In the genomic region with DNA sequence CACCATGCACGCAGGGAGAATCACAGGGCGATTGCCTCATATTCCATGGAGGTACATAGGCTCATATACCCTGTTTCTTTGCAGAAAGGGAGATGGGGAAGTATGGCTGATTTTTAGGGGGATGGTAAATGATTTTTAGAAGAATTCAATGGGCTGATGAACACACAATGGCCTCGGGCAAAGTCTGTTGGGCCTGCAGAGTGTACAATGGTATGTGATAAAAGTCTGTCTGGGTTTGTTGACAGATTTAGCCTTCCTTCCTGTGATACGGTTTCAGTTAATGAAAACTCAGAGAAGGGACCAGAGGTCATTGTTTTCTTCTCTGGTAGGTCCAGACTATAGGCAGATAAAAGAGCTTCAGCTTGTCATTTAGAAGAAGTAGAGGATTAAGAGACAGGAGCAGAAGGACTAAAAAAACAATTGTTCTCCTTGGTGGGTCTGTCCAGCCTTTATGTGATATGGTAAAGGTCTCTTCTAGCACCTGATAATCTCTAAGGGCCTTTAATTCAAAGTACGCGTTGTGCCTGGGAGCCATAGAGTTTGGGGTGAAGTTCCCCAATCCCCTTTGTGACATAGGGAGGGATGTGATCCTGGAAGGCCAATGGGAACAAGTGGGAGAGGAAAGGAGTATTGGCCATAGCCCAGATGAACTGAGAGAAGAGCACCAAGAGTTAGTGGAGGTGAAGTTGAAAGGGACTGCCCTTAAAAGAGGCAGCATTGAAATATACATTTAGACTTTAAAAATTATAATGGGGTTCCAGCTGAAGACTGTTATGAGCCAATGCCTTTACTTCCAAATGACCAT, we compare ENCODE assay signal across 1 cellular context.
TF ChIP-seq lines count a peak whose summit lies in the region.

No MANE protein-coding gene starts in this region.

TF ChIP-seq in HepG2, 621 proteins besides CTCF, POLR2A, EP300 and RAD21 (continued from another document and continues in another):
- TF ChIP-seq PRPF4 (IDR thresholded peaks at IDR 0.05; ENCODE audit: low read depth, low read length, poor library complexity, severe bottlenecking) (no peak), SPEN (CRISPR knock-in tag; IDR thresholded peaks at IDR 0.05; ENCODE audit: low read depth) (no peak), PHF21A (CRISPR knock-in tag; IDR thresholded peaks at IDR 0.05) (peak; percentile 45; the same call in 1 of the 2 replicates), IRF2 (CRISPR knock-in tag; IDR thresholded peaks at IDR 0.05) (no peak; the same call in none of the 2 replicates), ZNF552 (CRISPR knock-in tag; IDR thresholded peaks at IDR 0.05; ENCODE audit: borderline replicate concordance) (no peak), ZNF724P (CRISPR knock-in tag; IDR thresholded peaks at IDR 0.05; ENCODE audit: borderline replicate concordance) (no peak; the same call in 1 of the 2 replicates), SMYD3 (CRISPR knock-in tag; IDR thresholded peaks at IDR 0.05) (peak; percentile 61; the same call in 1 of the 2 replicates), GTF3A (CRISPR knock-in tag; conservative IDR thresholded peaks at IDR 0.05) (no peak), HHEX (CRISPR knock-in tag; IDR thresholded peaks at IDR 0.05) (no peak; the same call in 1 of the 2 replicates), JUND (CRISPR knock-in tag; IDR thresholded peaks at IDR 0.05) (no peak), TOPORS (CRISPR knock-in tag; IDR thresholded peaks at IDR 0.05) (peak; percentile 43; the same call in 1 of the 2 replicates), GPN1 (CRISPR knock-in tag; IDR thresholded peaks at IDR 0.05; ENCODE audit: borderline replicate concordance) (no peak), ZNF761 (CRISPR knock-in tag; conservative IDR thresholded peaks at IDR 0.05) (peak; percentile 84; the same call in 1 of the 2 replicates), SRSF4 (IDR thresholded peaks at IDR 0.05; ENCODE audit: low read depth, low read length, poor library complexity, severe bottlenecking) (no peak), MAFF (IDR thresholded peaks at IDR 0.05; ENCODE audit: low read depth, low read length) (no peak), SCMH1 (CRISPR knock-in tag; IDR thresholded peaks at IDR 0.05; ENCODE audit: borderline replicate concordance) (no peak), ZNF235 (CRISPR knock-in tag; IDR thresholded peaks at IDR 0.05; ENCODE audit: borderline replicate concordance) (no peak), ZBTB33 (CRISPR knock-in tag; IDR thresholded peaks at IDR 0.05) (no peak), PHF20 (CRISPR knock-in tag; IDR thresholded peaks at IDR 0.05) (no peak), RXRA (CRISPR knock-in tag; IDR thresholded peaks at IDR 0.05) (no peak), NFE2 (CRISPR knock-in tag; IDR thresholded peaks at IDR 0.05) (no peak), HIC2 (CRISPR knock-in tag; IDR thresholded peaks at IDR 0.05; ENCODE audit: low read depth) (no peak), ZSCAN12 (CRISPR knock-in tag; IDR thresholded peaks at IDR 0.05) (no peak), ATF1 (CRISPR knock-in tag; IDR thresholded peaks at IDR 0.05) (peak; percentile 75)
- TF ChIP-seq, protein P1, sequence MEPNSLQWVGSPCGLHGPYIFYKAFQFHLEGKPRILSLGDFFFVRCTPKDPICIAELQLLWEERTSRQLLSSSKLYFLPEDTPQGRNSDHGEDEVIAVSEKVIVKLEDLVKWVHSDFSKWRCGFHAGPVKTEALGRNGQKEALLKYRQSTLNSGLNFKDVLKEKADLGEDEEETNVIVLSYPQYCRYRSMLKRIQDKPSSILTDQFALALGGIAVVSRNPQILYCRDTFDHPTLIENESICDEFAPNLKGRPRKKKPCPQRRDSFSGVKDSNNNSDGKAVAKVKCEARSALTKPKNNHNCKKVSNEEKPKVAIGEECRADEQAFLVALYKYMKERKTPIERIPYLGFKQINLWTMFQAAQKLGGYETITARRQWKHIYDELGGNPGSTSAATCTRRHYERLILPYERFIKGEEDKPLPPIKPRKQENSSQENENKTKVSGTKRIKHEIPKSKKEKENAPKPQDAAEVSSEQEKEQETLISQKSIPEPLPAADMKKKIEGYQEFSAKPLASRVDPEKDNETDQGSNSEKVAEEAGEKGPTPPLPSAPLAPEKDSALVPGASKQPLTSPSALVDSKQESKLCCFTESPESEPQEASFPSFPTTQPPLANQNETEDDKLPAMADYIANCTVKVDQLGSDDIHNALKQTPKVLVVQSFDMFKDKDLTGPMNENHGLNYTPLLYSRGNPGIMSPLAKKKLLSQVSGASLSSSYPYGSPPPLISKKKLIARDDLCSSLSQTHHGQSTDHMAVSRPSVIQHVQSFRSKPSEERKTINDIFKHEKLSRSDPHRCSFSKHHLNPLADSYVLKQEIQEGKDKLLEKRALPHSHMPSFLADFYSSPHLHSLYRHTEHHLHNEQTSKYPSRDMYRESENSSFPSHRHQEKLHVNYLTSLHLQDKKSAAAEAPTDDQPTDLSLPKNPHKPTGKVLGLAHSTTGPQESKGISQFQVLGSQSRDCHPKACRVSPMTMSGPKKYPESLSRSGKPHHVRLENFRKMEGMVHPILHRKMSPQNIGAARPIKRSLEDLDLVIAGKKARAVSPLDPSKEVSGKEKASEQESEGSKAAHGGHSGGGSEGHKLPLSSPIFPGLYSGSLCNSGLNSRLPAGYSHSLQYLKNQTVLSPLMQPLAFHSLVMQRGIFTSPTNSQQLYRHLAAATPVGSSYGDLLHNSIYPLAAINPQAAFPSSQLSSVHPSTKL (CRISPR knock-in tag; IDR thresholded peaks at IDR 0.05), result peak; percentile 88
- TF ChIP-seq, protein P2, sequence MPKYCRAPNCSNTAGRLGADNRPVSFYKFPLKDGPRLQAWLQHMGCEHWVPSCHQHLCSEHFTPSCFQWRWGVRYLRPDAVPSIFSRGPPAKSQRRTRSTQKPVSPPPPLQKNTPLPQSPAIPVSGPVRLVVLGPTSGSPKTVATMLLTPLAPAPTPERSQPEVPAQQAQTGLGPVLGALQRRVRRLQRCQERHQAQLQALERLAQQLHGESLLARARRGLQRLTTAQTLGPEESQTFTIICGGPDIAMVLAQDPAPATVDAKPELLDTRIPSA (CRISPR knock-in tag; IDR thresholded peaks at IDR 0.05; ENCODE audit: borderline replicate concordance), result no peak
- TF ChIP-seq, protein P3, sequence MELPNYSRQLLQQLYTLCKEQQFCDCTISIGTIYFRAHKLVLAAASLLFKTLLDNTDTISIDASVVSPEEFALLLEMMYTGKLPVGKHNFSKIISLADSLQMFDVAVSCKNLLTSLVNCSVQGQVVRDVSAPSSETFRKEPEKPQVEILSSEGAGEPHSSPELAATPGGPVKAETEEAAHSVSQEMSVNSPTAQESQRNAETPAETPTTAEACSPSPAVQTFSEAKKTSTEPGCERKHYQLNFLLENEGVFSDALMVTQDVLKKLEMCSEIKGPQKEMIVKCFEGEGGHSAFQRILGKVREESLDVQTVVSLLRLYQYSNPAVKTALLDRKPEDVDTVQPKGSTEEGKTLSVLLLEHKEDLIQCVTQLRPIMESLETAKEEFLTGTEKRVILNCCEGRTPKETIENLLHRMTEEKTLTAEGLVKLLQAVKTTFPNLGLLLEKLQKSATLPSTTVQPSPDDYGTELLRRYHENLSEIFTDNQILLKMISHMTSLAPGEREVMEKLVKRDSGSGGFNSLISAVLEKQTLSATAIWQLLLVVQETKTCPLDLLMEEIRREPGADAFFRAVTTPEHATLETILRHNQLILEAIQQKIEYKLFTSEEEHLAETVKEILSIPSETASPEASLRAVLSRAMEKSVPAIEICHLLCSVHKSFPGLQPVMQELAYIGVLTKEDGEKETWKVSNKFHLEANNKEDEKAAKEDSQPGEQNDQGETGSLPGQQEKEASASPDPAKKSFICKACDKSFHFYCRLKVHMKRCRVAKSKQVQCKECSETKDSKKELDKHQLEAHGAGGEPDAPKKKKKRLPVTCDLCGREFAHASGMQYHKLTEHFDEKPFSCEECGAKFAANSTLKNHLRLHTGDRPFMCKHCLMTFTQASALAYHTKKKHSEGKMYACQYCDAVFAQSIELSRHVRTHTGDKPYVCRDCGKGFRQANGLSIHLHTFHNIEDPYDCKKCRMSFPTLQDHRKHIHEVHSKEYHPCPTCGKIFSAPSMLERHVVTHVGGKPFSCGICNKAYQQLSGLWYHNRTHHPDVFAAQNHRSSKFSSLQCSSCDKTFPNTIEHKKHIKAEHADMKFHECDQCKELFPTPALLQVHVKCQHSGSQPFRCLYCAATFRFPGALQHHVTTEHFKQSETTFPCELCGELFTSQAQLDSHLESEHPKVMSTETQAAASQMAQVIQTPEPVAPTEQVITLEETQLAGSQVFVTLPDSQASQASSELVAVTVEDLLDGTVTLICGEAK (IDR thresholded peaks at IDR 0.05), result no peak
- TF ChIP-seq, protein P3 (CRISPR knock-in tag; IDR thresholded peaks at IDR 0.05), result no peak
- TF ChIP-seq, protein P4, sequence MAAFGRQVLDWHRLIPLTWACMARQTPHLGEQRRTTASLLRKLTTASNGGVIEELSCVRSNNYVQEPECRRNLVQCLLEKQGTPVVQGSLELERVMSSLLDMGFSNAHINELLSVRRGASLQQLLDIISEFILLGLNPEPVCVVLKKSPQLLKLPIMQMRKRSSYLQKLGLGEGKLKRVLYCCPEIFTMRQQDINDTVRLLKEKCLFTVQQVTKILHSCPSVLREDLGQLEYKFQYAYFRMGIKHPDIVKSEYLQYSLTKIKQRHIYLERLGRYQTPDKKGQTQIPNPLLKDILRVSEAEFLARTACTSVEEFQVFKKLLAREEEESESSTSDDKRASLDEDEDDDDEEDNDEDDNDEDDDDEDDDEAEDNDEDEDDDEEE (CRISPR knock-in tag; IDR thresholded peaks at IDR 0.05), result 0 out of 2 replicates have a peak, but pooled peaks have one; percentile 18
- TF ChIP-seq, protein P5, sequence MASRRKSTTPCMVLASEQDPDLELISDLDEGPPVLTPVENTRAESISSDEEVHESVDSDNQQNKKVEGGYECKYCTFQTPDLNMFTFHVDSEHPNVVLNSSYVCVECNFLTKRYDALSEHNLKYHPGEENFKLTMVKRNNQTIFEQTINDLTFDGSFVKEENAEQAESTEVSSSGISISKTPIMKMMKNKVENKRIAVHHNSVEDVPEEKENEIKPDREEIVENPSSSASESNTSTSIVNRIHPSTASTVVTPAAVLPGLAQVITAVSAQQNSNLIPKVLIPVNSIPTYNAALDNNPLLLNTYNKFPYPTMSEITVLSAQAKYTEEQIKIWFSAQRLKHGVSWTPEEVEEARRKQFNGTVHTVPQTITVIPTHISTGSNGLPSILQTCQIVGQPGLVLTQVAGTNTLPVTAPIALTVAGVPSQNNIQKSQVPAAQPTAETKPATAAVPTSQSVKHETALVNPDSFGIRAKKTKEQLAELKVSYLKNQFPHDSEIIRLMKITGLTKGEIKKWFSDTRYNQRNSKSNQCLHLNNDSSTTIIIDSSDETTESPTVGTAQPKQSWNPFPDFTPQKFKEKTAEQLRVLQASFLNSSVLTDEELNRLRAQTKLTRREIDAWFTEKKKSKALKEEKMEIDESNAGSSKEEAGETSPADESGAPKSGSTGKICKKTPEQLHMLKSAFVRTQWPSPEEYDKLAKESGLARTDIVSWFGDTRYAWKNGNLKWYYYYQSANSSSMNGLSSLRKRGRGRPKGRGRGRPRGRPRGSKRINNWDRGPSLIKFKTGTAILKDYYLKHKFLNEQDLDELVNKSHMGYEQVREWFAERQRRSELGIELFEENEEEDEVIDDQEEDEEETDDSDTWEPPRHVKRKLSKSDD (CRISPR knock-in tag; IDR thresholded peaks at IDR 0.05; ENCODE audit: low read depth), result no peak
